14 cellular contexts compared by ENCODE assay signal in genomic region chr9:114275246-114275994, GRCh38.
A peak's percentile ranks its signal among the peaks of the same experiment; 100 is the strongest.
DNase-seq lines count a peak whose midpoint lies in the region; ATAC-seq lines count a peak whose summit lies in the region.
"Had no signal": no experiment of that assay in that cellular context is flagged by ENCODE, and none has a peak within 500 bp of the region (broad histone marks: within the 10 kb centered on the region; RNA-seq: fewer than 3 reads in every experiment).

No MANE protein-coding gene starts in this region.

- no peak for ATAC-seq in GM21529 (IDR thresholded peaks at IDR 0.05; ENCODE audit: unreplicated experiment)
- no peak for ATAC-seq in HG03457 (IDR thresholded peaks at IDR 0.05; ENCODE audit: unreplicated experiment)
- ATAC-seq: left lung; natural killer cell treated with Interleukin-12 subunit alpha and Interleukin-12 subunit beta and Interleukin-15 and Interleukin-18, amount 100 ng/mL, for 72 hours had no signal

- intact Hi-C loops in posterior cingulate gyrus (cut with DNase I) = no loop called here

- H3K27ac ChIP-seq in epithelial cell of prostate = peak overlapping the region; percentile 90
- H3K27ac ChIP-seq: left lung, Peyer's patch had no signal

- peak; percentile 14 for DNase-seq in DMS53 (lab: John Stamatoyannopoulos, UW)
- DNase-seq in DMS53 treated with DMSO at 0.1 percent for 48 hours (lab: John Stamatoyannopoulos, UW; ENCODE audit: unreplicated experiment) = no peak
- peak; percentile 21 for DNase-seq in NCI-H1694 (lab: John Stamatoyannopoulos, UW)
- no peak for DNase-seq in epithelial cell of prostate (ENCODE audit: low read depth, low spot score)
- DNase-seq in posterior cingulate gyrus = peak in 6 of 10 donors; percentile 5 to 75 (median 29)
- no peak for DNase-seq in DMS79 treated with DMSO at 0.1 percent for 48 hours (lab: John Stamatoyannopoulos, UW)
- DNase-seq: activated CD4-positive, alpha-beta T cell treated with anti-CD3 and anti-CD28 coated beads, Interleukin-2, amount 50 U/mL, for 4 hours; effector CD8-positive, alpha-beta T cell; NCI-H345 had no signal

Comparison
In these comparisons a context has a peak if more than half of its experiments do, and no peak if none do; other contexts are left out.
1. DNase-seq: peak in DMS53 (single experiment), NCI-H1694 (single experiment) and posterior cingulate gyrus (6 of 10); none in DMS53 treated with DMSO at 0.1 percent for 48 hours (single experiment), epithelial cell of prostate (single experiment) and DMS79 treated with DMSO at 0.1 percent for 48 hours (single experiment).